Comparison of ENCODE assay signal across 1 cellular context in the genomic region with DNA sequence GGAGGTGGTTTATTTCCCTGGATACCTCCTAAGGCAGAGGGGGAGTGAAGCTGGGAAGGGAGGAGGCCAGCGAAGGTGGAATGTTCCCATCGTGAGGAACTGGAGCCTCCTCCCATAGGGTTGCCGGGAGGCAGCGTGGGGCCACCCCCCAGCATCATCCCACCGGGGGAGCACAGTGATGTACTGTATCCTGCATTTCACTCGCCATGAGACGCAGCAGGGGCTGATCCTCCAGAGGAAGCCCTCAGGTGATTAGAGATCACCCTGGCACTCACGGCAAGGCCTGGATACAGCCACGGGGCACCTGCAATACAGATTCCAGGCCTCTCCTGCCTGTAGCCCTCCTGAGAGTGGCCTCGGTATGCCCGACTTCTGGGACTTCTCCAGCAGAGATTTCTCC.
A peak's percentile ranks its signal among the peaks of the same experiment; 100 is the strongest.
TF ChIP-seq lines count a peak whose summit lies in the region.

No MANE protein-coding gene starts in this region.

TF ChIP-seq in HEK293, 187 proteins besides CTCF, POLR2A, EP300 and RAD21:
- TF ChIP-seq ZIC2 (tag by site-specific recombination; IDR thresholded peaks at IDR 0.05) (peak; percentile 25; the same call in 1 of the 2 replicates), SETDB1 (IDR thresholded peaks at IDR 0.05; ENCODE audit: insufficient read length, low read length) (no peak)
